In the genomic region with DNA sequence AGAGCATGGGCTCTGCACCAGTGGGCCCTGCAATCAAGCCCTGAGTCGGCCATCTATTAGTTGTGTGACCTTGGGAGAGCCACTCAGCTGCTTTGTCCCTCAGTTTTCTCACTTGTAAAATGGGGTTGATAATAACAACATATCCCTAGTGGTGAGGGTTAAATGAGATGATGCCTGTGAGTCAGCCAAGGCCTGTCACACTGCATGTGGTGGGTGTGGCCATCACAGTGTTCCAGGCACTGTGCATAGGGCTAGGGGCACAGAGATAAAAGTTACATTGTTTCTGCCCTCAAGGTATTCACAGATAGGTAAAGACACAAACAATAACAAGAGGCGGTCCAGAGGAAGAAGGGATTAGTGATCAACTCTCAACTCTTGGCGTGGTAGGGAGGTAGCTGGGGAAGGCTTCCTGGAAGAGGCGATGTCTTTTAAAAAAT, we compare ENCODE assay signal across 18 cellular contexts. TPM values are rescaled to one million over a fixed set of nuclear protein-coding genes. Genes with fewer than 3 reads are reported as not detected.
DNase-seq lines count a peak whose midpoint lies in the region; ATAC-seq, FAIRE-seq and TF ChIP-seq lines count a peak whose summit lies in the region.
"Had no signal": no experiment of that assay in that cellular context is flagged by ENCODE, and none has a peak within 500 bp of the region (broad histone marks: within the 10 kb centered on the region; RNA-seq: fewer than 3 reads in every experiment).

No MANE protein-coding gene starts in this region.

- H3K27me3 ChIP-seq in HepG2 (ENCODE audit: control insufficient read depth in 1 of 2, insufficient read depth in 2 of 2, low read length in 2 of 2) = no peaks in the 10 kb centered on the region
- no peaks in the 10 kb centered on the region for H3K27me3 ChIP-seq in right lobe of liver
- H3K27me3 ChIP-seq in Panc1 (ENCODE audit: control insufficient read depth, insufficient read depth, low read length) = no peaks in the 10 kb centered on the region
- H3K27me3 ChIP-seq: gastroesophageal sphincter, Peyer's patch had no signal

- H3K4me3 ChIP-seq in HepG2 (replicated peaks in 1 of 3; ENCODE audit: insufficient read depth in 1 of 3, low read depth in 2 of 3, low read length in 3 of 3) = no peak overlapping the region
- no peak overlapping the region for H3K4me3 ChIP-seq in right lobe of liver
- H3K4me3 ChIP-seq in Panc1 (ENCODE audit: low read depth in 2 of 2, low read length in 2 of 2) = no peak overlapping the region
- H3K4me3 ChIP-seq: gastroesophageal sphincter, Peyer's patch had no signal

- no peaks in the 10 kb centered on the region for H4K20me1 ChIP-seq in HepG2 (ENCODE audit: insufficient read depth, low read length)

- H3K4me2 ChIP-seq in HepG2 (ENCODE audit: low read depth, low read length) = no peak overlapping the region

- DNase-seq in HepG2 (ENCODE audit: low spot score) = no peak
- no peak for DNase-seq in right lobe of liver
- no peak for DNase-seq in Panc1 (ENCODE audit: low read depth, low spot score)
- peak; percentile 63 for DNase-seq in iris pigment epithelial cell (ENCODE audit: low read depth)
- DNase-seq in urothelium cell line (ENCODE audit: low spot score) = no peak
- DNase-seq in GM19239 (ENCODE audit: insufficient read length, low spot score) = no peak
- no peak for DNase-seq in anterior cingulate cortex (lab: John Stamatoyannopoulos, UW)
- DNase-seq: activated effector memory CD4-positive, alpha-beta T cell treated with Interleukin-2 at 50 U/mL for 16 hours; effector memory CD4-positive, alpha-beta T cell; H9; NCI-H187 treated with DMSO at 0.1 percent for 48 hours; NCI-H510A; T-helper 1 cell had no signal

- peaks cover 0 to 24% of the 10 kb centered on the region in 2 experiments; a peak in 3 of 5 replicates for H3K36me3 ChIP-seq in HepG2 (replicated peaks in 1 of 2; ENCODE audit: control insufficient read depth in 1 of 2, insufficient read depth in 2 of 2, low read length in 2 of 2)
- H3K36me3 ChIP-seq in right lobe of liver = no peaks in the 10 kb centered on the region
- no peaks in the 10 kb centered on the region; the same call in 1 of the 2 replicates for H3K36me3 ChIP-seq in Panc1 (ENCODE audit: control insufficient read depth, insufficient read depth, low read length)
- H3K36me3 ChIP-seq: Peyer's patch had no signal

- no peak for TF ChIP-seq EP300 in HepG2 (IDR thresholded peaks at IDR 0.05; ENCODE audit: low read depth in 2 of 2, low read length in 2 of 2)
- no peak for TF ChIP-seq EP300 in HepG2 (CRISPR knock-in tag; IDR thresholded peaks at IDR 0.05; ENCODE audit: borderline replicate concordance)

- CTCF ChIA-PET in HepG2 (lab: Yijun Ruan, JAX; ENCODE audit: low intra/inter-chr PET ratio, low total read pairs) = no interaction called here
- CTCF ChIA-PET in Panc1 (lab: Charles Lee) = no interaction called here

- H3K9me3 ChIP-seq in HepG2 (ENCODE audit: low read length) (no peaks in the 10 kb centered on the region), right lobe of liver (no peaks in the 10 kb centered on the region), Panc1 (ENCODE audit: control insufficient read depth, insufficient read depth, low read depth, low read length) (no peaks in the 10 kb centered on the region)
- H3K9me3 ChIP-seq: gastroesophageal sphincter, Peyer's patch had no signal

- in situ Hi-C loops in HepG2 (cut with HindIII; ENCODE audit: extremely low pct_ligation_motif_present, low pct_unique_long_range_greater_than_20kb) (no loop called here), Panc1 (cut with HindIII; ENCODE audit: low pct_unique_long_range_greater_than_20kb, low sequenced_read_pairs) (no loop called here)

- H2AFZ ChIP-seq in HepG2 (ENCODE audit: low read length) = no peak overlapping the region
- H2AFZ ChIP-seq: parathyroid adenoma had no signal

- FAIRE-seq in HepG2 (lab: Jason Lieb, UNC) (no peak), urothelium cell line (lab: Jason Lieb, UNC) (peak; percentile 74), GM19239 (lab: Jason Lieb, UNC) (no peak)
- FAIRE-seq: islet of Langerhans had no signal

- peaks cover 2% of the 10 kb centered on the region for H3K79me2 ChIP-seq in HepG2 (ENCODE audit: insufficient read depth, low read length)
- H3K79me2 ChIP-seq: parathyroid adenoma had no signal

- H3K4me1 ChIP-seq in HepG2 (ENCODE audit: insufficient read depth, low read length) (peaks cover 17% of the 10 kb centered on the region), right lobe of liver (no peaks in the 10 kb centered on the region), Panc1 (ENCODE audit: control insufficient read depth, insufficient read depth, low read length) (peaks cover 80% of the 10 kb centered on the region)
- H3K4me1 ChIP-seq: parathyroid adenoma, Peyer's patch had no signal

- H3K27ac ChIP-seq in HepG2 (ENCODE audit: extremely low read length, insufficient read depth, low read length) (no peak overlapping the region), right lobe of liver (no peak overlapping the region), Panc1 (ENCODE audit: low read length) (peak overlapping the region; percentile 67; the same call in 1 of the 2 replicates)
- H3K27ac ChIP-seq: gastroesophageal sphincter, parathyroid adenoma, Peyer's patch had no signal

- no peak for TF ChIP-seq CTCF in HepG2 (CRISPR knock-in tag; IDR thresholded peaks at IDR 0.05)
- no peak for TF ChIP-seq CTCF in right lobe of liver (IDR thresholded peaks at IDR 0.05)
- TF ChIP-seq CTCF in Panc1 (IDR thresholded peaks at IDR 0.05) = no peak

- H3K9ac ChIP-seq in HepG2 (ENCODE audit: insufficient read depth, low read depth, low read length) = no peak overlapping the region
- H3K9ac ChIP-seq: parathyroid adenoma had no signal

- intact Hi-C loops in HepG2 (cut with micrococcal nuclease; ENCODE audit: unreplicated experiment) (no loop called here), right lobe of liver (cut with DNase I) (no loop called here), Panc1 (cut with micrococcal nuclease; ENCODE audit: unreplicated experiment) (no loop called here)

- TF ChIP-seq RAD21 in HepG2 (CRISPR knock-in tag; IDR thresholded peaks at IDR 0.05) = no peak

- BruUV-seq in HepG2 (replicated peaks; lab: Mats Ljungman, UMichigan) = no TSS peak
- BruUV-seq in Panc1 (replicated peaks; lab: Mats Ljungman, UMichigan) = no TSS peak

- ATAC-seq in HepG2 (no peak), right lobe of liver (no peak), Panc1 (no peak), HG02798 (IDR thresholded peaks at IDR 0.05; ENCODE audit: poor library complexity, unreplicated experiment) (no peak)
- ATAC-seq: gastroesophageal sphincter had no signal

- 91% methylated on average over 4 of the region's 4 CpGs for WGBS in HepG2 (ENCODE audit: low lambda C conversion rate)
- WGBS in right lobe of liver (ENCODE audit: insufficient coverage, low coverage, low lambda C conversion rate, missing lambda C conversion rate) = 87% methylated on average over 4 of the region's 4 CpGs

- TF ChIP-seq POLR2A in HepG2 (IDR thresholded peaks at IDR 0.05; ENCODE audit: insufficient read depth in 1 of 2, low read depth in 2 of 2, low read length in 2 of 2) (no peak), right lobe of liver (IDR thresholded peaks at IDR 0.05) (no peak)

- POLR2A ChIA-PET in HepG2 (lab: Yijun Ruan, JAX) (no interaction called here), Panc1 (lab: Charles Lee) (no interaction called here)

TF ChIP-seq in HepG2, 621 proteins besides CTCF, POLR2A, EP300 and RAD21:
- TF ChIP-seq ZNF629 (CRISPR knock-in tag; conservative IDR thresholded peaks at IDR 0.05) (peak; percentile 33; the same call in 1 of the 2 replicates), ZNF331 (CRISPR knock-in tag; IDR thresholded peaks at IDR 0.05) (no peak)
- TF ChIP-seq, protein P1, sequence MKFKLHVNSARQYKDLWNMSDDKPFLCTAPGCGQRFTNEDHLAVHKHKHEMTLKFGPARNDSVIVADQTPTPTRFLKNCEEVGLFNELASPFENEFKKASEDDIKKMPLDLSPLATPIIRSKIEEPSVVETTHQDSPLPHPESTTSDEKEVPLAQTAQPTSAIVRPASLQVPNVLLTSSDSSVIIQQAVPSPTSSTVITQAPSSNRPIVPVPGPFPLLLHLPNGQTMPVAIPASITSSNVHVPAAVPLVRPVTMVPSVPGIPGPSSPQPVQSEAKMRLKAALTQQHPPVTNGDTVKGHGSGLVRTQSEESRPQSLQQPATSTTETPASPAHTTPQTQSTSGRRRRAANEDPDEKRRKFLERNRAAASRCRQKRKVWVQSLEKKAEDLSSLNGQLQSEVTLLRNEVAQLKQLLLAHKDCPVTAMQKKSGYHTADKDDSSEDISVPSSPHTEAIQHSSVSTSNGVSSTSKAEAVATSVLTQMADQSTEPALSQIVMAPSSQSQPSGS (CRISPR knock-in tag; IDR thresholded peaks at IDR 0.05) = no peak

RNA-seq across cellular contexts. Expression of a gene that starts 19.5 kb away (rescaled TPM):
- total RNA-seq in HepG2 (2016; rRNA removed; fragmentation: Illumina TruSeq; extraction: Trizol) (2.6 and 4.4 TPM in 2 replicates), right lobe of liver (10 to 100 TPM; 10.5 to 17.2 (median 12.3) TPM), Panc1 (2021; ENCODE audit: unreplicated experiment) (45.9 TPM)
- total RNA-seq in HepG2 (2016; cell fraction: cytosol; rRNA removed; fragmentation: Illumina TruSeq; extraction: Trizol; ENCODE audit: low read depth) = 0.79 and 0.91 TPM in 2 replicates
- total RNA-seq in HepG2 (2016; cell fraction: insoluble cytoplasmic fraction; rRNA removed; fragmentation: Illumina TruSeq; extraction: Trizol) = 2.3 and 4.5 TPM in 2 replicates
- total RNA-seq in HepG2 (2016; cell fraction: membrane; rRNA removed; fragmentation: Illumina TruSeq; extraction: Trizol) = 2.0 and 2.2 TPM in 2 replicates
- total RNA-seq in HepG2 (2016; cell fraction: nucleus; rRNA removed; fragmentation: Illumina TruSeq; extraction: Trizol) = 7.0 and 9.1 TPM in 2 replicates
- 3.1 and 3.3 TPM in 2 replicates for polyA plus RNA-seq in HepG2 (2011; rRNA removed)
- 1.3 and 2.9 TPM in 2 replicates for polyA plus RNA-seq in HepG2 (2011; cell fraction: cytosol; rRNA removed)
- 6.7 and 14.1 TPM in 2 replicates for polyA plus RNA-seq in HepG2 (2011; cell fraction: nucleus; rRNA removed)
- polyA plus RNA-seq in HepG2 (2012) = 3.3 and 3.9 TPM in 2 replicates
- polyA plus RNA-seq in HepG2 (2016; cell fraction: cytosol; fragmentation: Illumina TruSeq; extraction: Trizol; ENCODE audit: low read depth) = 1.1 and 2.0 TPM in 2 replicates
- polyA plus RNA-seq in HepG2 (2016; cell fraction: insoluble cytoplasmic fraction; fragmentation: Illumina TruSeq; extraction: Trizol; ENCODE audit: low read depth) = 2.3 and 2.9 TPM in 2 replicates
- 1.5 and 2.1 TPM in 2 replicates for polyA plus RNA-seq in HepG2 (2016; cell fraction: membrane; fragmentation: Illumina TruSeq; extraction: Trizol; ENCODE audit: low read depth)
- 7.1 and 8.1 TPM in 2 replicates for polyA plus RNA-seq in HepG2 (2016; cell fraction: nucleus; fragmentation: Illumina TruSeq; extraction: Trizol; ENCODE audit: insufficient read depth, low read depth)
- 19.3 and 109 TPM in 2 replicates for polyA minus RNA-seq in HepG2 (2011; rRNA and poly(A)+ RNA removed; ENCODE audit: low replicate concordance)
- polyA minus RNA-seq in HepG2 (2011; cell fraction: cytosol; rRNA and poly(A)+ RNA removed) = 5.3 and 5.6 TPM in 2 replicates
- polyA minus RNA-seq in HepG2 (2011; cell fraction: nucleus; rRNA and poly(A)+ RNA removed) = 11.7 and 25.1 TPM in 2 replicates
- polyA plus RNA-seq in Panc1 (2012; ENCODE audit: insufficient read length) = 52.1 TPM
